Comparison of ENCODE assay signal across 17 cellular contexts in the genomic region with DNA sequence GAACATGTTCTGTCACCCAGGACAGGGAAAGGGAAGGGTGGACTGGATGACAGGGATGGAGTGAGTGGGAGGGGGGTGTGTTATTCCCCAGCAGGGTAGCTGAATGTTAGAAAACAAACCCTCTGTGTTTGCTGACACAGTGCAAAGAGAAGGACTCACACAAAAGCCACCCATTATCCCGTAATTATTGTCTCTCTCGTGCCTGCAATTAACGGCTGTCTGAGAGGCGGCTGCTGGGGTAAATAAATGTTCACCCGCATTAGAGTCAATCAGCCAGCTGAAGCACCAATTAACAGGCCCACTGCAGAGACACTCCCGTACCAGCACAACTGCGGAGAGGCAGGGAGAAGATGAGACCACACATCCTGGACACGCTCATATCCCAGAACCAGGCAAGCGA. TPM values are rescaled to one million over a fixed set of nuclear protein-coding genes. Genes with fewer than 3 reads are reported as not detected.
DNase-seq lines count a peak whose midpoint lies in the region; ATAC-seq and TF ChIP-seq lines count a peak whose summit lies in the region.
"Had no signal": no experiment of that assay in that cellular context is flagged by ENCODE, and none has a peak within 500 bp of the region (broad histone marks: within the 10 kb centered on the region; RNA-seq: fewer than 3 reads in every experiment).

No MANE protein-coding gene starts in this region.

- peak overlapping the region in 1 of 2 donors; percentile 25 for H3K9ac ChIP-seq in mucosa of rectum (ENCODE audit: low read depth in 1 of 2, low read length in 2 of 2)
- H3K9ac ChIP-seq: parathyroid adenoma had no signal

- intact Hi-C loops in gastrocnemius medialis (cut with DNase I; ENCODE audit: low total_unique reads): no loop called here

- no peak for TF ChIP-seq CTCF in gastrocnemius medialis (IDR thresholded peaks at IDR 0.05 in 4 of 5, conservative IDR thresholded peaks at IDR 0.05 in 1 of 5)

- ATAC-seq in gastrocnemius medialis: no peak
- ATAC-seq in HG03097 (IDR thresholded peaks at IDR 0.05; ENCODE audit: low FRiP score, unreplicated experiment): no peak
- ATAC-seq: activated T-cell treated with anti-CD3 and anti-CD28 coated beads, Interleukin-2, amount 50 U/mL, for 4 hours; foreskin keratinocyte; stimulated activated naive B cell treated with anti-CD40 and anti-IgM and Interleukin-4, amounts not matched to agents 10 μg/mL and 1 μg/mL and 100 μg/mL, for 72 hours had no signal

- H3K9me3 ChIP-seq in mucosa of rectum (ENCODE audit: control insufficient read depth in 2 of 2, low read length in 2 of 2): no peaks in the 10 kb centered on the region
- H3K9me3 ChIP-seq in gastrocnemius medialis: no peaks in the 10 kb centered on the region
- H3K9me3 ChIP-seq: SJCRH30, vagina had no signal

- H3K4me3 ChIP-seq in mucosa of rectum (ENCODE audit: low read length in 2 of 2) (no peak overlapping the region), gastrocnemius medialis (no peak overlapping the region)
- H3K4me3 ChIP-seq: SJCRH30, smooth muscle cell, vagina had no signal

- DNase-seq in DMS79 (lab: John Stamatoyannopoulos, UW) (peak; percentile 35), NCI-H146 (lab: John Stamatoyannopoulos, UW) (peak; percentile 99), NCI-H345 treated with DMSO at 0.1 percent for 48 hours (lab: John Stamatoyannopoulos, UW; ENCODE audit: unreplicated experiment) (peak; percentile 68), hypothalamus (lab: John Stamatoyannopoulos, UW) (no peak), HuH-7.5 (ENCODE audit: low spot score) (no peak), gastrocnemius medialis (no peak)
- DNase-seq: activated CD4-positive, alpha-beta T cell treated with anti-CD3 and anti-CD28 coated beads, Interleukin-2, amount 50 U/mL, for 1 hour; activated T-cell treated with anti-CD3 and anti-CD28 coated beads, Interleukin-2, amount 50 U/mL, for 4 hours; DMS 273 treated with DMSO at 0.1 percent for 48 hours; foreskin keratinocyte; SJCRH30; stimulated activated naive B cell treated with anti-CD40 and anti-IgM and Interleukin-4, amounts not matched to agents 10 μg/mL and 1 μg/mL and 100 μg/mL, for 72 hours had no signal

- H3K27ac ChIP-seq in mucosa of rectum (ENCODE audit: low read depth in 2 of 2, low read length in 2 of 2): peak overlapping the region; percentile 60 to 80
- no peak overlapping the region for H3K27ac ChIP-seq in gastrocnemius medialis
- H3K27ac ChIP-seq: foreskin keratinocyte, parathyroid adenoma, SJCRH30, vagina had no signal

- H3K36me3 ChIP-seq in mucosa of rectum (ENCODE audit: control insufficient read depth in 2 of 2, insufficient read depth in 2 of 2, low read length in 2 of 2): no peaks in the 10 kb centered on the region
- no peaks in the 10 kb centered on the region for H3K36me3 ChIP-seq in gastrocnemius medialis
- H3K36me3 ChIP-seq: SJCRH30, vagina had no signal

- TF ChIP-seq POLR2A in gastrocnemius medialis (IDR thresholded peaks at IDR 0.05): no peak

- H3K4me1 ChIP-seq in mucosa of rectum (ENCODE audit: control insufficient read depth in 2 of 2, insufficient read depth in 2 of 2, low read length in 2 of 2) (peaks cover 51 to 73% of the 10 kb centered on the region in 2 donors), gastrocnemius medialis (peaks cover 0 to 4% of the 10 kb centered on the region in 2 donors)
- H3K4me1 ChIP-seq: foreskin keratinocyte had no signal

- in situ Hi-C loops in gastrocnemius medialis (cut with MboI; ENCODE audit: low sequenced_read_pairs in 4 of 4): no loop called here

- H3K27me3 ChIP-seq in mucosa of rectum (ENCODE audit: control insufficient read depth in 2 of 2, insufficient read depth in 2 of 2, low read length in 2 of 2) (no peaks in the 10 kb centered on the region), gastrocnemius medialis (no peaks in the 10 kb centered on the region)
- H3K27me3 ChIP-seq: vagina had no signal

RNA-seq across cellular contexts. Expression of gene PLEKHA6, which starts 19.6 kb away (rescaled TPM):
- 10 to 100 TPM in 2 of 4 donors, 1 to 10 TPM in 2; 4.3 to 13.2 (median 7.7) TPM for total RNA-seq in gastrocnemius medialis

Comparison
In these comparisons a context has a peak if more than half of its experiments do, and no peak if none do; other contexts are left out.
1. DNase-seq: peak in DMS79 (single experiment), NCI-H146 (single experiment) and NCI-H345 treated with DMSO at 0.1 percent for 48 hours (single experiment); none in hypothalamus (0 of 51), HuH-7.5 (single experiment) and gastrocnemius medialis (0 of 2).
2. H3K27ac ChIP-seq: peak in mucosa of rectum (2 of 2); none in gastrocnemius medialis (0 of 4).